10 cellular contexts compared by ENCODE assay signal in the genomic region with DNA sequence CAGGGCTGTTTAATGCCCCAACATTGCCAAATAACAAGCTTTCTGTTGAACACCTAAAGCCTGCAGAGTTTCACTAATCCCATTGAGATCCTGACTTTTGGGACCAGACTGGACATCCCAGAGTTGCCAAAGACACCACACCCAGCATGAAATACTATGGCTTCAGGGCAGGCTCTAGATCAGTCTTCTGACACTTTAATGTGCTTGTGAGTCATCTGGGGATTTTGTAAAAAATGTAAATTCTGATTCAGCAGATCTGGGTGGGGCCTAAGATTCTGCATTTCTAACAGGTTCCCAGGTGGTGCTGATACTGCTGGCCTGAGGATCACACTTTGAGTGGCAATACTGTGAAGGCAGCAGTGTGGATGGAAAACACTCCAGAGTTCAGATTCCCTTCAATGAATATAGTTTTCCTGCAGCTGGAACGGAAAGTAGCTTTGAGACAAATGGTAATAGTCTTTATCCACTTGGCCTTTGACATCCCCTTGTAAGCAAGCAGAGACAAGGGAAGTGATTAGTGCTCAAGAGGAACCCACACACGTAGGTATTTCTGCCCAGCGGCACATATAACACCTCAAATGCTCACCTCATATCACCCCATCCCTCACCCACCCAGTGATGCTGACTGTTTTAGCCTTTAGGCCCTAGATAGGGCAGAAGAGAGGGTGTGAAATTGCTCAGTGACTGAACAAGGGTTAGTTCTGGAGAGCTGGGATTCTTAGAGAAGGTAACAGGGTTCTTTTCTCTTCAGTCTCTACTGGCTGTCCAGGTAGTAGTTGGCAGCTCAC. TPM values are rescaled to one million over a fixed set of nuclear protein-coding genes. Genes with fewer than 3 reads are reported as not detected.
DNase-seq lines count a peak whose midpoint lies in the region; ATAC-seq and TF ChIP-seq lines count a peak whose summit lies in the region.
"Had no signal": no experiment of that assay in that cellular context is flagged by ENCODE, and none has a peak within 500 bp of the region (broad histone marks: within the 10 kb centered on the region; RNA-seq: fewer than 3 reads in every experiment).

No MANE protein-coding gene starts in this region.

- peak overlapping the region; percentile 79 for H3K27ac Mint-ChIP-seq in activated CD8-positive, alpha-beta T cell treated with anti-CD3 and anti-CD28 coated beads for 36 hours
- no peak overlapping the region for H3K27ac Mint-ChIP-seq in activated CD8-positive, alpha-beta T cell treated with anti-CD3 and anti-CD28 coated beads, Interleukin-2, amount 10 ng/mL, durations not matched to agents 7 days and 5 days
- peak overlapping the region; percentile 57 for H3K27ac Mint-ChIP-seq in chondrocyte (ENCODE audit: unreplicated experiment)

- CTCF ChIA-PET in activated CD8-positive, alpha-beta T cell treated with anti-CD3 and anti-CD28 coated beads for 36 hours (lab: Charles Lee): interaction anchor here (0.7 to 5.9 kb wide), 6 partner anchors 61 to 571 kb away, joined by 4 to 75 read pairs (median 6); no protein-coding TSS in a partner anchor
- CTCF ChIA-PET in activated CD8-positive, alpha-beta T cell treated with anti-CD3 and anti-CD28 coated beads, Interleukin-2, amount 10 ng/mL, durations not matched to agents 7 days and 5 days (lab: Charles Lee): interaction anchor here (1.6 to 3.0 kb wide), 3 partner anchors 52 to 314 kb away, joined by 6 to 61 read pairs (median 9); a partner anchor contains a TSS

- peak; percentile 90 for ATAC-seq in activated CD8-positive, alpha-beta T cell treated with anti-CD3 and anti-CD28 coated beads for 36 hours
- no peak for ATAC-seq in activated CD8-positive, alpha-beta T cell treated with anti-CD3 and anti-CD28 coated beads, Interleukin-2, amount 10 ng/mL, durations not matched to agents 7 days and 5 days
- peak; percentile 79 for ATAC-seq in stimulated activated naive CD8-positive, alpha-beta T cell treated with anti-CD3 and anti-CD28 coated beads, Interleukin-15, Interleukin-2, amounts not matched to agents 100 U/mL and 50 U/mL, for 24 hours
- no peak for ATAC-seq in HG02571 (IDR thresholded peaks at IDR 0.05; ENCODE audit: unreplicated experiment)

- no peaks in the 10 kb centered on the region for H3K27me3 ChIP-seq in effector memory CD4-positive, alpha-beta T cell (replicated peaks; ENCODE audit: control insufficient read depth, insufficient read depth, low read length, poor library complexity, severe bottlenecking)

- no peak overlapping the region for H3K4me3 Mint-ChIP-seq in activated CD8-positive, alpha-beta T cell treated with anti-CD3 and anti-CD28 coated beads for 36 hours
- H3K4me3 Mint-ChIP-seq in activated CD8-positive, alpha-beta T cell treated with anti-CD3 and anti-CD28 coated beads, Interleukin-2, amount 10 ng/mL, durations not matched to agents 7 days and 5 days: no peak overlapping the region
- H3K4me3 Mint-ChIP-seq in chondrocyte (ENCODE audit: unreplicated experiment): no peak overlapping the region
- H3K4me3 Mint-ChIP-seq: CD4-positive, CD25-positive, alpha-beta regulatory T cell had no signal

- peaks cover 31% of the 10 kb centered on the region for H3K4me1 Mint-ChIP-seq in activated CD8-positive, alpha-beta T cell treated with anti-CD3 and anti-CD28 coated beads for 36 hours (ENCODE audit: low read depth)
- H3K4me1 Mint-ChIP-seq in activated CD8-positive, alpha-beta T cell treated with anti-CD3 and anti-CD28 coated beads, Interleukin-2, amount 10 ng/mL, durations not matched to agents 7 days and 5 days (ENCODE audit: low read depth): peaks cover 22% of the 10 kb centered on the region
- peaks cover 23% of the 10 kb centered on the region for H3K4me1 Mint-ChIP-seq in chondrocyte (ENCODE audit: low read depth)

- no peaks in the 10 kb centered on the region for H3K4me1 ChIP-seq in effector memory CD4-positive, alpha-beta T cell (ENCODE audit: control insufficient read depth, insufficient read depth, low read length, poor library complexity, severe bottlenecking)

- H3K4me3 ChIP-seq in effector memory CD4-positive, alpha-beta T cell (ENCODE audit: insufficient read depth, low read depth, low read length, poor library complexity, severe bottlenecking): no peak overlapping the region

- POLR2A ChIA-PET in activated CD8-positive, alpha-beta T cell treated with anti-CD3 and anti-CD28 coated beads for 36 hours (lab: Charles Lee): interaction anchor here (2.6 kb wide), 1 partner anchor 50 kb away, joined by 8 read pairs; no protein-coding TSS in a partner anchor
- POLR2A ChIA-PET in activated CD8-positive, alpha-beta T cell treated with anti-CD3 and anti-CD28 coated beads, Interleukin-2, amount 10 ng/mL, durations not matched to agents 7 days and 5 days (lab: Charles Lee): interaction anchor here (1.2 kb wide), 1 partner anchor 50 kb away, joined by 3 read pairs; no protein-coding TSS in a partner anchor

- no peaks in the 10 kb centered on the region for H3K36me3 ChIP-seq in effector memory CD4-positive, alpha-beta T cell (ENCODE audit: control insufficient read depth, insufficient read depth, low read length)

- intact Hi-C loops in activated CD8-positive, alpha-beta T cell treated with anti-CD3 and anti-CD28 coated beads for 36 hours (cut with micrococcal nuclease): loop anchor here (2.0 to 5.0 kb wide), 2 partner anchors 238 to 253 kb away; no protein-coding TSS in a partner anchor

- H3K27me3 Mint-ChIP-seq in activated CD8-positive, alpha-beta T cell treated with anti-CD3 and anti-CD28 coated beads for 36 hours: no peaks in the 10 kb centered on the region
- H3K27me3 Mint-ChIP-seq in activated CD8-positive, alpha-beta T cell treated with anti-CD3 and anti-CD28 coated beads, Interleukin-2, amount 10 ng/mL, durations not matched to agents 7 days and 5 days (ENCODE audit: low read depth): no peaks in the 10 kb centered on the region
- H3K27me3 Mint-ChIP-seq in chondrocyte (ENCODE audit: low read depth): no peaks in the 10 kb centered on the region

- no peak for TF ChIP-seq CTCF in activated CD8-positive, alpha-beta T cell treated with anti-CD3 and anti-CD28 coated beads for 36 hours (IDR thresholded peaks at IDR 0.05)
- TF ChIP-seq CTCF in chondrocyte (IDR thresholded peaks at IDR 0.05): no peak

- no peak overlapping the region for H3K27ac ChIP-seq in effector memory CD4-positive, alpha-beta T cell (ENCODE audit: insufficient read depth, low read length, poor library complexity, severe bottlenecking)
- H3K27ac ChIP-seq: HL-60 had no signal

- no peaks in the 10 kb centered on the region for H3K36me3 Mint-ChIP-seq in activated CD8-positive, alpha-beta T cell treated with anti-CD3 and anti-CD28 coated beads for 36 hours (ENCODE audit: low read depth)
- H3K36me3 Mint-ChIP-seq in activated CD8-positive, alpha-beta T cell treated with anti-CD3 and anti-CD28 coated beads, Interleukin-2, amount 10 ng/mL, durations not matched to agents 7 days and 5 days (ENCODE audit: low read depth): no peaks in the 10 kb centered on the region
- H3K36me3 Mint-ChIP-seq in chondrocyte (ENCODE audit: low read depth): no peaks in the 10 kb centered on the region
- H3K36me3 Mint-ChIP-seq: CD4-positive, CD25-positive, alpha-beta regulatory T cell had no signal

- no peaks in the 10 kb centered on the region for H3K9me3 Mint-ChIP-seq in activated CD8-positive, alpha-beta T cell treated with anti-CD3 and anti-CD28 coated beads for 36 hours
- no peaks in the 10 kb centered on the region for H3K9me3 Mint-ChIP-seq in activated CD8-positive, alpha-beta T cell treated with anti-CD3 and anti-CD28 coated beads, Interleukin-2, amount 10 ng/mL, durations not matched to agents 7 days and 5 days (ENCODE audit: insufficient read depth)
- H3K9me3 Mint-ChIP-seq in chondrocyte (ENCODE audit: low read depth): no peaks in the 10 kb centered on the region
- H3K9me3 Mint-ChIP-seq: CD4-positive, CD25-positive, alpha-beta regulatory T cell had no signal

- peak; percentile 54 for DNase-seq in activated CD8-positive, alpha-beta T cell treated with anti-CD3 and anti-CD28 coated beads for 36 hours
- DNase-seq in activated CD8-positive, alpha-beta T cell treated with anti-CD3 and anti-CD28 coated beads, Interleukin-2, amount 10 ng/mL, durations not matched to agents 7 days and 5 days: no peak
- DNase-seq in HT1080 (ENCODE audit: low read depth): peak; percentile 86
- DNase-seq in chondrocyte (ENCODE audit: low spot score): no peak
- no peak for DNase-seq in stimulated activated naive CD8-positive, alpha-beta T cell treated with anti-CD3 and anti-CD28 coated beads, Interleukin-15, Interleukin-2, amounts not matched to agents 100 U/mL and 50 U/mL, for 24 hours
- no peak for DNase-seq in GDM1 (lab: John Stamatoyannopoulos, UW)
- no peak for DNase-seq in effector memory CD4-positive, alpha-beta T cell

- H3K9me3 ChIP-seq in effector memory CD4-positive, alpha-beta T cell (ENCODE audit: control insufficient read depth, low read length): no peaks in the 10 kb centered on the region

RNA-seq across cellular contexts. Expression of a gene that starts 51.4 kb away (rescaled TPM):
- 10 to 100 TPM; 29.0 to 32.1 TPM for total RNA-seq in activated CD8-positive, alpha-beta T cell treated with anti-CD3 and anti-CD28 coated beads for 36 hours
- 10 to 100 TPM; 40.0 to 43.0 TPM for total RNA-seq in activated CD8-positive, alpha-beta T cell treated with anti-CD3 and anti-CD28 coated beads, Interleukin-2, amount 10 ng/mL, durations not matched to agents 7 days and 5 days
- total RNA-seq in HT1080 (2014; rRNA removed; shearing (Covaris generic)): 56.2 and 65.8 TPM in 2 replicates
- polyA plus RNA-seq in HT1080 (2015; cell fraction: cytosol; rRNA removed): 54.9 and 69.9 TPM in 2 replicates
- polyA plus RNA-seq in HT1080 (2015; cell fraction: nucleus; rRNA removed): 42.7 and 45.5 TPM in 2 replicates
- 61.7 to 73.0 TPM (median 71.3 TPM) in 3 replicates for total RNA-seq in chondrocyte

Comparison
In these comparisons a context has a peak if more than half of its experiments do, and no peak if none do; other contexts are left out.
1. ATAC-seq: peak in activated CD8-positive, alpha-beta T cell treated with anti-CD3 and anti-CD28 coated beads for 36 hours (single experiment) and stimulated activated naive CD8-positive, alpha-beta T cell treated with anti-CD3 and anti-CD28 coated beads, Interleukin-15, Interleukin-2, amounts not matched to agents 100 U/mL and 50 U/mL, for 24 hours (single experiment); none in activated CD8-positive, alpha-beta T cell treated with anti-CD3 and anti-CD28 coated beads, Interleukin-2, amount 10 ng/mL, durations not matched to agents 7 days and 5 days (single experiment) and HG02571 (single experiment).
2. DNase-seq: peak in activated CD8-positive, alpha-beta T cell treated with anti-CD3 and anti-CD28 coated beads for 36 hours (single experiment) and HT1080 (single experiment); none in activated CD8-positive, alpha-beta T cell treated with anti-CD3 and anti-CD28 coated beads, Interleukin-2, amount 10 ng/mL, durations not matched to agents 7 days and 5 days (single experiment), chondrocyte (single experiment), stimulated activated naive CD8-positive, alpha-beta T cell treated with anti-CD3 and anti-CD28 coated beads, Interleukin-15, Interleukin-2, amounts not matched to agents 100 U/mL and 50 U/mL, for 24 hours (single experiment), GDM1 (single experiment) and effector memory CD4-positive, alpha-beta T cell (0 of 3).